29 cellular contexts compared by ENCODE assay signal in the genomic region with DNA sequence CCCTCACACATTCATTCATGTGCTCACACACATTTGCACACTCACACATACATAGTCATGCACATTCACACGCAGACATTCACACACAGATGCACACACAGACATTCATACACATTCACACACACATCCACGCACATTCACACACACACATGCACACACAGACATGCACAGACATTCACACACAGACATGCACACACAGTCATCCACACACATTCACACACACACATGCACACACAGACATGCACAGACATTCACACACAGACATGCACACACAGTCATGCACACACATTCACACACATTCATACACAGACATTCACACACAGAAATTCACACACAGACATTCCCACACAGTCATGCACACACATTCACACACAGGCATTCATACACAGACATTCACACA.
"Had no signal": no experiment of that assay in that cellular context is flagged by ENCODE, and none has a peak within 500 bp of the region (broad histone marks: within the 10 kb centered on the region; RNA-seq: fewer than 3 reads in every experiment).

No MANE protein-coding gene starts in this region.

- H3K36me3 Mint-ChIP-seq: activated naive CD4-positive, alpha-beta T cell treated with anti-CD3 and anti-CD28 coated beads, Interleukin-2, amount 10 ng/mL, durations not matched to agents 7 days and 5 days; activated naive CD4-positive, alpha-beta T cell treated with anti-CD3 and anti-CD28 coated beads, Interleukin-2, amount 50 U/mL, for 72 hours; activated naive CD8-positive, alpha-beta T cell treated with anti-CD3 and anti-CD28 coated beads, Interleukin-2, amount 10 ng/mL, durations not matched to agents 7 days and 5 days; WTC11 had no signal

- H3K27me3 Mint-ChIP-seq: activated CD4-positive, alpha-beta memory T cell treated with anti-CD3 and anti-CD28 coated beads, Interleukin-2, amount 10 ng/mL, durations not matched to agents 7 days and 5 days; activated CD4-positive, alpha-beta T cell treated with anti-CD3 and anti-CD28 coated beads, Interleukin-2, amount 10 ng/mL, durations not matched to agents 7 days and 5 days; activated naive CD4-positive, alpha-beta T cell treated with anti-CD3 and anti-CD28 coated beads, Interleukin-2, amount 10 ng/mL, durations not matched to agents 7 days and 5 days; activated naive CD8-positive, alpha-beta T cell treated with anti-CD3 and anti-CD28 coated beads, Interleukin-2, amount 10 ng/mL, durations not matched to agents 7 days and 5 days; activated T-cell treated with anti-CD3 and anti-CD28 coated beads, Interleukin-2, amount 50 U/mL, for 24 hours had no signal

- FAIRE-seq: colon, endometrium, frontal cortex had no signal

- H3K27ac Mint-ChIP-seq: activated CD4-positive, alpha-beta memory T cell treated with anti-CD3 and anti-CD28 coated beads, Interleukin-2, amount 10 ng/mL, durations not matched to agents 7 days and 5 days; activated CD4-positive, alpha-beta T cell treated with anti-CD3 and anti-CD28 coated beads, Interleukin-2, amount 10 ng/mL, durations not matched to agents 7 days and 5 days; activated naive CD4-positive, alpha-beta T cell treated with anti-CD3 and anti-CD28 coated beads, Interleukin-2, amount 10 ng/mL, durations not matched to agents 7 days and 5 days; activated naive CD4-positive, alpha-beta T cell treated with anti-CD3 and anti-CD28 coated beads, Interleukin-2, amount 50 U/mL, for 72 hours; activated naive CD8-positive, alpha-beta T cell treated with anti-CD3 and anti-CD28 coated beads, Interleukin-2, amount 10 ng/mL, durations not matched to agents 7 days and 5 days; activated T-cell treated with anti-CD3 and anti-CD28 coated beads, Interleukin-2, amount 50 U/mL, for 24 hours; activated T-cell treated with anti-CD3 and anti-CD28 coated beads, Interleukin-2, amount 50 U/mL, for 72 hours; WTC11 had no signal

- ATAC-seq: activated naive CD4-positive, alpha-beta T cell treated with anti-CD3 and anti-CD28 coated beads, Interleukin-2, amount 50 U/mL, for 72 hours; activated T-cell treated with anti-CD3 and anti-CD28 coated beads, Interleukin-2, amount 50 U/mL, for 72 hours; esophagus mucosa; WTC11 had no signal

- H3K9me3 Mint-ChIP-seq: activated naive CD4-positive, alpha-beta T cell treated with anti-CD3 and anti-CD28 coated beads, Interleukin-2, amount 50 U/mL, for 72 hours; activated T-cell treated with anti-CD3 and anti-CD28 coated beads, Interleukin-2, amount 50 U/mL, for 24 hours; activated T-cell treated with anti-CD3 and anti-CD28 coated beads, Interleukin-2, amount 50 U/mL, for 72 hours had no signal

- H3K4me3 ChIP-seq: ascending aorta had no signal

- H3K4me1 Mint-ChIP-seq: activated CD4-positive, alpha-beta memory T cell treated with anti-CD3 and anti-CD28 coated beads, Interleukin-2, amount 10 ng/mL, durations not matched to agents 7 days and 5 days; activated CD4-positive, alpha-beta T cell treated with anti-CD3 and anti-CD28 coated beads, Interleukin-2, amount 10 ng/mL, durations not matched to agents 7 days and 5 days; activated naive CD4-positive, alpha-beta T cell treated with anti-CD3 and anti-CD28 coated beads, Interleukin-2, amount 10 ng/mL, durations not matched to agents 7 days and 5 days; activated naive CD8-positive, alpha-beta T cell treated with anti-CD3 and anti-CD28 coated beads, Interleukin-2, amount 10 ng/mL, durations not matched to agents 7 days and 5 days; WTC11 had no signal

- DNase-seq: activated CD4-positive, alpha-beta memory T cell treated with anti-CD3 and anti-CD28 coated beads, Interleukin-2, amount 10 ng/mL, durations not matched to agents 7 days and 5 days; activated CD4-positive, alpha-beta T cell treated with anti-CD3 and anti-CD28 coated beads for 1 hour; activated CD4-positive, alpha-beta T cell treated with anti-CD3 and anti-CD28 coated beads for 4 hours; activated CD4-positive, alpha-beta T cell treated with anti-CD3 and anti-CD28 coated beads, Interleukin-2, amount 10 ng/mL, durations not matched to agents 7 days and 5 days; activated CD4-positive, alpha-beta T cell treated with anti-CD3 and anti-CD28 coated beads, Interleukin-2, amount 50 U/mL, for 4 hours; activated CD8-positive, alpha-beta memory T cell treated with anti-CD3 and anti-CD28 coated beads, Interleukin-2, amount 50 U/mL, for 48 hours; activated gamma-delta T cell; activated naive CD4-positive, alpha-beta T cell; activated naive CD4-positive, alpha-beta T cell treated with anti-CD3 and anti-CD28 coated beads, Interleukin-2, amount 10 ng/mL, durations not matched to agents 7 days and 5 days; activated naive CD8-positive, alpha-beta T cell treated with anti-CD3 and anti-CD28 coated beads, Interleukin-2, amount 10 ng/mL, durations not matched to agents 7 days and 5 days; activated T-cell treated with anti-CD3 and anti-CD28 coated beads for 4 hours; activated T-cell treated with anti-CD3 and anti-CD28 coated beads, Interleukin-2, amount 50 U/mL, for 24 hours; activated T-cell treated with anti-CD3 and anti-CD28 coated beads, Interleukin-2, amount 50 U/mL, for 72 hours; brain microvascular endothelial cell; caudate nucleus; cortex of kidney; dermis blood vessel endothelial cell; effector CD4-positive, alpha-beta T cell; foreskin fibroblast; head of caudate nucleus; T-helper 2 cell had no signal

- H3K36me3 ChIP-seq: ascending aorta, brain microvascular endothelial cell had no signal

- H3K4me3 Mint-ChIP-seq: activated CD4-positive, alpha-beta memory T cell treated with anti-CD3 and anti-CD28 coated beads, Interleukin-2, amount 10 ng/mL, durations not matched to agents 7 days and 5 days; activated CD4-positive, alpha-beta T cell treated with anti-CD3 and anti-CD28 coated beads, Interleukin-2, amount 10 ng/mL, durations not matched to agents 7 days and 5 days; activated naive CD4-positive, alpha-beta T cell treated with anti-CD3 and anti-CD28 coated beads, Interleukin-2, amount 10 ng/mL, durations not matched to agents 7 days and 5 days; activated naive CD8-positive, alpha-beta T cell treated with anti-CD3 and anti-CD28 coated beads, Interleukin-2, amount 10 ng/mL, durations not matched to agents 7 days and 5 days; activated T-cell treated with anti-CD3 and anti-CD28 coated beads, Interleukin-2, amount 50 U/mL, for 24 hours; activated T-cell treated with anti-CD3 and anti-CD28 coated beads, Interleukin-2, amount 50 U/mL, for 72 hours; WTC11 had no signal

- H3K27ac ChIP-seq: ascending aorta, brain microvascular endothelial cell, VCaP had no signal

- H3K4me1 ChIP-seq: ascending aorta had no signal

- H3K9me3 ChIP-seq: ascending aorta had no signal

- H3K27me3 ChIP-seq: ascending aorta, brain microvascular endothelial cell had no signal
